Comparison of ENCODE assay signal across 21 cellular contexts in the genomic region with DNA sequence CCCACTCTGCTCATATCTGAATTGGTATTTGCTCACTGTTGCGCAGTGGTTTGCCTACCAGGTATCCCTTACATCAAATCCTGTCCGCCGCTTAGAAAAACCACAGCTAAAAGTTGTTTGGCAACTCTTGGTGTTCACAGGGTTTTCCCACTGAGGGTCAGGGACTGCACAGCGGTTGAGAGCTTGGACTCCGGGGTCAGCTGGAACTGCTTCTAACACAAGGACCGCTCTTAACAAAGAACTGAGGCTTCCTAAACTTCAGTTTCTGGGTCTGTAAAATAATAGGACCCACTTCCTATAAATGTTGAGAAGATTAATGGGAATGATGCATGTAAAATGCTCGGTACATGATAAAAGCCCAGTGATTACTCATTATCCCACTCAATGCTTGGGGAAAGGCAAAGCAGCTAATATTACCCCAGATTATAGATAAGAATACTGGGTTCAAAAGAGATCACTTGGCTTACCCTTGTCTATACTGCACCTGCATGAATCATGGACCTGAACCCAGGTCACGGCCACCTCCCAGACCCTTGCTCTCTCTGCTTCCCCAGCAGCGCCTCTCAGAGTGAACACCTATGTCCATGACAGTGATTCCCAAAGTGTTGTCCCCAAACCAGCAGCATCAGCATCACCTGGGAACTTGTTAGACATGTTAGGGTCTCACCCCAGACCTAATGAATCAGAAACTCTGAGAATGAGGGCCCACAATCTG. TPM values are rescaled to one million over a fixed set of nuclear protein-coding genes. Genes with fewer than 3 reads are reported as not detected.
DNase-seq lines count a peak whose midpoint lies in the region; ATAC-seq and TF ChIP-seq lines count a peak whose summit lies in the region.
"Had no signal": no experiment of that assay in that cellular context is flagged by ENCODE, and none has a peak within 500 bp of the region (broad histone marks: within the 10 kb centered on the region; RNA-seq: fewer than 3 reads in every experiment).

No MANE protein-coding gene starts in this region.

- H3K9me3 ChIP-seq in Caco-2: no peaks in the 10 kb centered on the region
- no peaks in the 10 kb centered on the region for H3K9me3 ChIP-seq in ovary
- H3K9me3 ChIP-seq: esophagus squamous epithelium, Peyer's patch had no signal

- DNase-seq in Caco-2 (peak; percentile 59 to 72), NCI-H69 (lab: John Stamatoyannopoulos, UW) (peak; percentile 49), fibroblast of villous mesenchyme (ENCODE audit: low read depth) (peak; percentile 63), ovary (peak; percentile 55 to 77 (median 65)), DMS 273 treated with DMSO at 0.1 percent for 48 hours (lab: John Stamatoyannopoulos, UW) (no peak), islet precursor cell (no peak)
- no peak for DNase-seq in activated CD8-positive, alpha-beta memory T cell treated with anti-CD3 and anti-CD28 coated beads, Interleukin-2, amount 50 U/mL, for 4 hours
- DNase-seq: activated CD4-positive, alpha-beta T cell treated with anti-CD3 and anti-CD28 coated beads for 4 hours; amygdala; esophagus squamous epithelium; NCI-H1105; NCI-H446 treated with DMSO at 0.1 percent for 48 hours; Peyer's patch; stimulated activated CD4-positive, alpha-beta T cell treated with anti-CD3 and anti-CD28 coated beads, Interleukin-15, amount 100 ng/mL, for 24 hours had no signal

- 40 to 44% (median 41%) methylated on average over 9 of the region's 9 CpGs for WGBS in ovary, 3 donors

- TF ChIP-seq EP300 in ovary (IDR thresholded peaks at IDR 0.05): no peak

- CTCF ChIA-PET in Caco-2 (lab: Charles Lee): no interaction called here

- H3K27ac ChIP-seq in ovary: peak overlapping the region; percentile 30 to 68
- H3K27ac ChIP-seq: esophagus squamous epithelium, parathyroid adenoma, Peyer's patch had no signal

- H3K27me3 ChIP-seq in Caco-2 (replicated peaks; ENCODE audit: control insufficient read depth, insufficient read depth, low read length) (no peaks in the 10 kb centered on the region), ovary (no peaks in the 10 kb centered on the region)
- H3K27me3 ChIP-seq: esophagus squamous epithelium, Peyer's patch had no signal

- H3K4me3 ChIP-seq in Caco-2 (ENCODE audit: low read depth, low read length) (no peak overlapping the region), fibroblast of villous mesenchyme (ENCODE audit: low read depth, low read length) (no peak overlapping the region), ovary (no peak overlapping the region)
- H3K4me3 ChIP-seq: esophagus squamous epithelium, Peyer's patch had no signal

- H3K9me3 Mint-ChIP-seq in Caco-2 (ENCODE audit: unreplicated experiment): no peaks in the 10 kb centered on the region
- H3K9me3 Mint-ChIP-seq: activated T-helper 1 cell treated with anti-CD3 and anti-CD28 coated beads, Interleukin-12 subunit alpha, Interleukin-12 subunit beta, Interleukin-2, Interleukin-4 antibody, amounts not matched to agents 30 ng/mL and 10 ng/mL and 1 ng/mL, durations not matched to agents 14 hours and 24 hours and 36 hours; IgD-negative memory B cell; memory B cell; T-helper 2 cell treated with Interferon-gamma antibody and Interleukin-4, amounts not matched to agents 5 μg/mL and 100 μg/mL, for 36 hours had no signal

- H3K4me1 ChIP-seq in Caco-2 (peaks cover 78% of the 10 kb centered on the region), ovary (ENCODE audit: insufficient read depth) (peaks cover 5% of the 10 kb centered on the region)
- H3K4me1 ChIP-seq: parathyroid adenoma, Peyer's patch had no signal

- no peak for TF ChIP-seq POLR2A in ovary (IDR thresholded peaks at IDR 0.05)

- H3K36me3 Mint-ChIP-seq in Caco-2 (ENCODE audit: insufficient read depth, unreplicated experiment): peaks cover 23% of the 10 kb centered on the region
- H3K36me3 Mint-ChIP-seq: memory B cell had no signal

- no peaks in the 10 kb centered on the region for H3K36me3 ChIP-seq in Caco-2 (ENCODE audit: control insufficient read depth, insufficient read depth, low read length)
- H3K36me3 ChIP-seq in ovary: no peaks in the 10 kb centered on the region
- H3K36me3 ChIP-seq: esophagus squamous epithelium, Peyer's patch had no signal

- no peaks in the 10 kb centered on the region for H3K27me3 Mint-ChIP-seq in Caco-2 (ENCODE audit: insufficient read depth, unreplicated experiment)

- peaks cover 52% of the 10 kb centered on the region for H3K4me1 Mint-ChIP-seq in Caco-2 (ENCODE audit: low read depth, unreplicated experiment)
- H3K4me1 Mint-ChIP-seq: memory B cell had no signal

- no peak for ATAC-seq in HG02678 (IDR thresholded peaks at IDR 0.05; ENCODE audit: unreplicated experiment)

- POLR2A ChIA-PET in Caco-2 (lab: Charles Lee): interaction anchor here (1.4 kb wide), 1 partner anchor 303 kb away, joined by 3 read pairs; the partner anchor contains the start of gene MINDY2

- intact Hi-C loops in Caco-2 (cut with micrococcal nuclease; ENCODE audit: unreplicated experiment): loop anchor here (1.0 to 10.0 kb wide), 6 partner anchors 75 to 307 kb away; partner anchors contain the start of gene MINDY2
- intact Hi-C loops in ovary (cut with DNase I): no loop called here

- BruUV-seq in Caco-2 (replicated peaks; lab: Mats Ljungman, UMichigan): TSS peak; percentile 77

- peak overlapping the region; percentile 56 for H3K4me3 Mint-ChIP-seq in Caco-2 (ENCODE audit: unreplicated experiment)
- H3K4me3 Mint-ChIP-seq: activated T-helper 1 cell treated with anti-CD3 and anti-CD28 coated beads, Interleukin-12 subunit alpha, Interleukin-12 subunit beta, Interleukin-2, Interleukin-4 antibody, amounts not matched to agents 30 ng/mL and 10 ng/mL and 1 ng/mL, durations not matched to agents 14 hours and 24 hours and 36 hours; IgD-negative memory B cell; memory B cell; T-helper 2 cell treated with Interferon-gamma antibody and Interleukin-4, amounts not matched to agents 5 μg/mL and 100 μg/mL, for 36 hours had no signal

- H3K27ac Mint-ChIP-seq in Caco-2 (ENCODE audit: unreplicated experiment): peak overlapping the region; percentile 86
- H3K27ac Mint-ChIP-seq: activated T-helper 1 cell treated with anti-CD3 and anti-CD28 coated beads, Interleukin-12 subunit alpha, Interleukin-12 subunit beta, Interleukin-2, Interleukin-4 antibody, amounts not matched to agents 30 ng/mL and 10 ng/mL and 1 ng/mL, durations not matched to agents 14 hours and 24 hours and 36 hours; IgD-negative memory B cell; memory B cell; T-helper 2 cell treated with Interferon-gamma antibody and Interleukin-4, amounts not matched to agents 5 μg/mL and 100 μg/mL, for 36 hours had no signal

- TF ChIP-seq CTCF in Caco-2 (IDR thresholded peaks at IDR 0.05; ENCODE audit: insufficient read depth in 1 of 2, low read depth in 1 of 2, low read length in 1 of 2, severe bottlenecking in 1 of 2, unreplicated experiment in 1 of 2): no peak
- no peak for TF ChIP-seq CTCF in fibroblast of villous mesenchyme (IDR thresholded peaks at IDR 0.05; ENCODE audit: insufficient read depth, low read depth, low read length)
- TF ChIP-seq CTCF in ovary (IDR thresholded peaks at IDR 0.05): no peak

RNA-seq across cellular contexts. Expression of gene LIPC, which starts 36.1 kb away (rescaled TPM):
- total RNA-seq in Caco-2 (2022) (17.6 and 18.7 TPM in 2 replicates), fibroblast of villous mesenchyme (0.86 and 0.97 TPM in 2 replicates), ovary (under 1 TPM; 0.28 to 0.82 (median 0.72) TPM)
- polyA plus RNA-seq in ovary: 1 to 10 TPM in 1 of 2 donors, under 1 TPM in 1; 0.31 to 1.1 TPM
- total RNA-seq: temporal lobe had no signal

Comparison
In these comparisons a context has a peak if more than half of its experiments do, and no peak if none do; other contexts are left out.
1. DNase-seq: peak in Caco-2 (2 of 2), NCI-H69 (single experiment), fibroblast of villous mesenchyme (single experiment) and ovary (5 of 5); none in DMS 273 treated with DMSO at 0.1 percent for 48 hours (single experiment), activated CD8-positive, alpha-beta memory T cell treated with anti-CD3 and anti-CD28 coated beads, Interleukin-2, amount 50 U/mL, for 4 hours (single experiment) and islet precursor cell (single experiment).